Comparison of ENCODE assay signal across 14 cellular contexts in genomic region chr16:49023095-49023494, GRCh38.
A peak's percentile ranks its signal among the peaks of the same experiment; 100 is the strongest.
DNase-seq lines count a peak whose midpoint lies in the region; ATAC-seq, FAIRE-seq and TF ChIP-seq lines count a peak whose summit lies in the region.
"Had no signal": no experiment of that assay in that cellular context is flagged by ENCODE, and none has a peak within 500 bp of the region (broad histone marks: within the 10 kb centered on the region; RNA-seq: fewer than 3 reads in every experiment).

No MANE protein-coding gene starts in this region.

- no peak overlapping the region for H2AFZ ChIP-seq in neuronal stem cell (ENCODE audit: low read length)

- H3K4ac ChIP-seq in neuronal stem cell (ENCODE audit: low read length): no peak overlapping the region

- FAIRE-seq in H54 (lab: Jason Lieb, UNC): peak; percentile 93

- no peak overlapping the region for H3K9ac ChIP-seq in neuronal stem cell (ENCODE audit: low read depth, low read length, poor library complexity)

- H3K4me1 ChIP-seq in neuronal stem cell (ENCODE audit: control insufficient read depth in 2 of 2, insufficient read depth in 1 of 2, low read depth in 1 of 2, low read length in 2 of 2): peaks cover 2 to 27% of the 10 kb centered on the region in 2 donors
- H3K4me1 ChIP-seq: right lobe of liver had no signal

- WGBS in neuronal stem cell (ENCODE audit: extremely low coverage in 2 of 2, insufficient read length in 2 of 2, insufficient replicate concordance in 1 of 2), 2 donors: no CpG with 5 or more reads among the region's 4 CpGs

- no peaks in the 10 kb centered on the region for H3K79me1 ChIP-seq in neuronal stem cell (ENCODE audit: low read depth, low read length)

- no peak overlapping the region for H3K18ac ChIP-seq in neuronal stem cell (ENCODE audit: low read length)

- no peak overlapping the region for H2BK5ac ChIP-seq in neuronal stem cell (ENCODE audit: low read length)

- H2BK120ac ChIP-seq in neuronal stem cell (ENCODE audit: low read depth, low read length): no peak overlapping the region

- TF ChIP-seq POLR2A in H54 (IDR thresholded peaks at IDR 0.05; ENCODE audit: low read depth, low read length): no peak

- H2BK15ac ChIP-seq in neuronal stem cell (ENCODE audit: low read length): no peak overlapping the region

- H3K27me3 ChIP-seq in neuronal stem cell (ENCODE audit: control insufficient read depth in 3 of 3, insufficient read depth in 3 of 3, low read depth in 1 of 3, low read length in 3 of 3): no peaks in the 10 kb centered on the region
- H3K27me3 ChIP-seq: heart left ventricle, right lobe of liver had no signal

- no peaks in the 10 kb centered on the region for H3K9me3 ChIP-seq in neuronal stem cell (replicated peaks in 1 of 2; ENCODE audit: control insufficient read depth in 2 of 2, insufficient read depth in 1 of 2, low read depth in 1 of 2, low read length in 2 of 2)
- H3K9me3 ChIP-seq: heart left ventricle, right lobe of liver had no signal

- H3K14ac ChIP-seq in neuronal stem cell (ENCODE audit: low read length): no peak overlapping the region

- peak; percentile 31 for DNase-seq in AG08396 (ENCODE audit: low spot score)
- peak; percentile 76 for DNase-seq in H54 (ENCODE audit: insufficient read length, low spot score)
- DNase-seq in RPMI7951 (ENCODE audit: low read depth): peak; percentile 71
- DNase-seq in glomerular visceral epithelial cell (ENCODE audit: extremely low spot score): peak; percentile 56
- DNase-seq in activated T-cell treated with anti-CD3 and anti-CD28 coated beads, Interleukin-2, amount 50 U/mL, for 48 hours: no peak
- DNase-seq in NOMO-1 treated with DMSO at 0.1 percent for 48 hours (lab: John Stamatoyannopoulos, UW; ENCODE audit: unreplicated experiment): no peak
- DNase-seq in neuronal stem cell (ENCODE audit: low spot score): no peak
- DNase-seq: heart left ventricle; Kasumi-1; mesendoderm; NK-92 treated with Interleukin-12 subunit alpha and Interleukin-12 subunit beta, amount 100 ng/mL, for 24 hours; right lobe of liver; T-helper 1 cell had no signal

- no peak overlapping the region for H4K91ac ChIP-seq in neuronal stem cell (ENCODE audit: low read depth, low read length, poor library complexity)

- H3K4me3 ChIP-seq in neuronal stem cell (ENCODE audit: low read length in 2 of 2): no peak overlapping the region
- H3K4me3 ChIP-seq: heart left ventricle, right lobe of liver had no signal

- ATAC-seq in GM21529 (IDR thresholded peaks at IDR 0.05; ENCODE audit: unreplicated experiment): no peak
- ATAC-seq: heart left ventricle, right lobe of liver had no signal

- no peak overlapping the region for H3K4me2 ChIP-seq in neuronal stem cell (ENCODE audit: insufficient read depth, low read length, poor library complexity, severe bottlenecking)

- H2BK12ac ChIP-seq in neuronal stem cell (ENCODE audit: low read length): no peak overlapping the region

- H2AK5ac ChIP-seq in neuronal stem cell (ENCODE audit: low read depth, low read length): no peak overlapping the region

- no peak overlapping the region for H3K27ac ChIP-seq in neuronal stem cell (replicated peaks; ENCODE audit: low read length)
- H3K27ac ChIP-seq: heart left ventricle, right lobe of liver had no signal

- H3K36me3 ChIP-seq in neuronal stem cell (replicated peaks in 1 of 2; ENCODE audit: control insufficient read depth in 2 of 2, insufficient read depth in 2 of 2, low read length in 2 of 2): no peaks in the 10 kb centered on the region
- H3K36me3 ChIP-seq: heart left ventricle, right lobe of liver had no signal

- H4K8ac ChIP-seq in neuronal stem cell (ENCODE audit: low read depth, low read length): no peak overlapping the region

- H3K23ac ChIP-seq in neuronal stem cell (ENCODE audit: low read depth, low read length, poor library complexity): no peak overlapping the region

Comparison
In these comparisons a context has a peak if more than half of its experiments do, and no peak if none do; other contexts are left out.
1. DNase-seq: peak in AG08396 (single experiment), H54 (single experiment), RPMI7951 (single experiment) and glomerular visceral epithelial cell (single experiment); none in activated T-cell treated with anti-CD3 and anti-CD28 coated beads, Interleukin-2, amount 50 U/mL, for 48 hours (0 of 2), NOMO-1 treated with DMSO at 0.1 percent for 48 hours (single experiment) and neuronal stem cell (single experiment).